ENCODE assay signal across 27 cellular contexts in the genomic region with DNA sequence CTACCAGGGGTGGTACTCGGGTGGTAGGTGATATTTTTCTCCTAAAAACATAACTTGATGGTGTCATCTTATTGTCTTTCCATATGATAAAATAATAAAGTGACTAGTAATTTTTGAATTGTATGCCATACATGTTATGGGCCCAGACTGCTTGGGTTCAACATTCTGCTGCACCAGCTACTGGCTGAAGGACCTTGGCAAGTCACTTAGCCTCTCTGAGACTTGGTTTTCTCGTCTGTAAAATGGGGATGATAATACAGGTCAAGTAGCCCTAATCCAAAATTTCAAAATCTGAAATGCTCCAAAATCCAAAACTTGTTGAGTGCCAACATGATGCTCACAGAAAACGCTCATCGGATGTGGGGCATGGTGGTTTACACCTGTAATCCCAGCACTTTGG. TPM values are rescaled to one million over a fixed set of nuclear protein-coding genes. Genes with fewer than 3 reads are reported as not detected.
DNase-seq lines count a peak whose midpoint lies in the region; ATAC-seq and TF ChIP-seq lines count a peak whose summit lies in the region.
"Had no signal": no experiment of that assay in that cellular context is flagged by ENCODE, and none has a peak within 500 bp of the region (broad histone marks: within the 10 kb centered on the region; RNA-seq: fewer than 3 reads in every experiment).

No MANE protein-coding gene starts in this region.

- H3K4me1 ChIP-seq in DOHH2 (ENCODE audit: control insufficient read depth, low read length): peaks cover 87% of the 10 kb centered on the region
- H3K4me1 ChIP-seq: HAP-1, parathyroid adenoma had no signal

- no peaks in the 10 kb centered on the region for H4K20me1 ChIP-seq in DOHH2 (ENCODE audit: control insufficient read depth, insufficient read depth, low read depth, low read length)

- H3K9me2 ChIP-seq in DOHH2 (replicated peaks; ENCODE audit: control insufficient read depth, low read length): no peaks in the 10 kb centered on the region

- peak overlapping the region; percentile 82 for H3K27ac Mint-ChIP-seq in activated CD4-positive, alpha-beta T cell treated with anti-CD3 and anti-CD28 coated beads, Interleukin-2, amount 10 ng/mL, durations not matched to agents 24 days and 14 days
- H3K27ac Mint-ChIP-seq in activated T-helper 17 cell treated with anti-CD3 and anti-CD28 coated beads, Interleukin-2, amount 50 U/mL, for 72 hours: peak overlapping the region; percentile 78
- H3K27ac Mint-ChIP-seq: activated T-helper 2 cell treated with anti-CD3 and anti-CD28 coated beads, Interferon-gamma antibody, Interleukin-2, Interleukin-4, amounts not matched to agents 10 μg/mL and 5 μg/mL and 100 μg/mL, durations not matched to agents 14 hours and 24 hours and 36 hours; memory B cell had no signal

- H3K4me3 ChIP-seq in DOHH2 (ENCODE audit: low read length): no peak overlapping the region
- H3K4me3 ChIP-seq: ascending aorta, HAP-1, neural progenitor cell, PC-9, thoracic aorta had no signal

- peaks cover 53% of the 10 kb centered on the region for H3K36me3 ChIP-seq in DOHH2 (ENCODE audit: control insufficient read depth, low read length)
- H3K36me3 ChIP-seq: ascending aorta, HAP-1, neural progenitor cell, thoracic aorta had no signal

- ATAC-seq in activated T-helper 17 cell treated with anti-CD3 and anti-CD28 coated beads, Interleukin-2, amount 50 U/mL, for 72 hours (replicated peaks): no peak
- ATAC-seq in HG03378 (IDR thresholded peaks at IDR 0.05; ENCODE audit: unreplicated experiment) (no peak), GM18909 (IDR thresholded peaks at IDR 0.05; ENCODE audit: poor library complexity, unreplicated experiment) (no peak), GM18861 (IDR thresholded peaks at IDR 0.05; ENCODE audit: unreplicated experiment) (no peak)
- ATAC-seq: left lobe of liver had no signal

- H3F3A ChIP-seq in DOHH2 (ENCODE audit: control insufficient read depth, insufficient read depth): peaks cover 5% of the 10 kb centered on the region; the same call in 1 of the 2 replicates

- no peak for TF ChIP-seq CTCF in DOHH2 (IDR thresholded peaks at IDR 0.05; ENCODE audit: low read depth, low read length, poor library complexity, severe bottlenecking)

- H3K36me3 Mint-ChIP-seq in activated CD4-positive, alpha-beta T cell treated with anti-CD3 and anti-CD28 coated beads, Interleukin-2, amount 10 ng/mL, durations not matched to agents 24 days and 14 days (ENCODE audit: low read depth): peaks cover 27% of the 10 kb centered on the region
- H3K36me3 Mint-ChIP-seq in activated T-helper 17 cell treated with anti-CD3 and anti-CD28 coated beads, Interleukin-2, amount 50 U/mL, for 72 hours (ENCODE audit: low read depth): peaks cover 16% of the 10 kb centered on the region
- H3K36me3 Mint-ChIP-seq: neural progenitor cell had no signal

- H3K9me3 ChIP-seq in DOHH2 (ENCODE audit: control insufficient read depth, insufficient read depth, low read length): no peaks in the 10 kb centered on the region
- H3K9me3 ChIP-seq: ascending aorta, HAP-1, thoracic aorta had no signal

- DNase-seq in activated CD4-positive, alpha-beta T cell treated with anti-CD3 and anti-CD28 coated beads, Interleukin-2, amount 10 ng/mL, durations not matched to agents 24 days and 14 days: no peak
- DNase-seq in activated CD4-positive, alpha-beta T cell treated with anti-CD3 and anti-CD28 coated beads, Interleukin-2, amount 50 U/mL, for 48 hours: no peak
- no peak for DNase-seq in epithelial cell of prostate (ENCODE audit: low read depth, low spot score)
- DNase-seq: effector CD4-positive, alpha-beta T cell; NCI-H1436; NCI-H2081 treated with DMSO at 0.1 percent for 48 hours; NCI-H2227 treated with DMSO at 0.1 percent for 48 hours; PC-9; SHP77; small intestine; stimulated activated naive CD4-positive, alpha-beta T cell had no signal

- peak overlapping the region; percentile 26; the same call in 1 of the 2 replicates for H3K4me2 ChIP-seq in DOHH2 (ENCODE audit: low read length)
- H3K4me2 ChIP-seq: neural progenitor cell, PC-9 had no signal

- no peak overlapping the region for H3K4me3 Mint-ChIP-seq in activated CD4-positive, alpha-beta T cell treated with anti-CD3 and anti-CD28 coated beads, Interleukin-2, amount 10 ng/mL, durations not matched to agents 24 days and 14 days
- peak overlapping the region; percentile 48 for H3K4me3 Mint-ChIP-seq in activated T-helper 17 cell treated with anti-CD3 and anti-CD28 coated beads, Interleukin-2, amount 50 U/mL, for 72 hours
- H3K4me3 Mint-ChIP-seq: activated naive CD4-positive, alpha-beta T cell treated with anti-CD3 and anti-CD28 coated beads, Interleukin-2, amount 50 U/mL, for 24 hours; memory B cell; neural progenitor cell had no signal

- H3K27me3 Mint-ChIP-seq in activated CD4-positive, alpha-beta T cell treated with anti-CD3 and anti-CD28 coated beads, Interleukin-2, amount 10 ng/mL, durations not matched to agents 24 days and 14 days: no peaks in the 10 kb centered on the region
- H3K27me3 Mint-ChIP-seq in activated T-helper 17 cell treated with anti-CD3 and anti-CD28 coated beads, Interleukin-2, amount 50 U/mL, for 72 hours: no peaks in the 10 kb centered on the region
- H3K27me3 Mint-ChIP-seq: activated naive CD4-positive, alpha-beta T cell treated with anti-CD3 and anti-CD28 coated beads, Interleukin-2, amount 50 U/mL, for 24 hours; memory B cell had no signal

- H3K27ac ChIP-seq in DOHH2 (ENCODE audit: low read depth, low read length) (peak overlapping the region; percentile 41), epithelial cell of prostate (peak overlapping the region; percentile 75)
- H3K27ac ChIP-seq: 22Rv1, ascending aorta, neural progenitor cell, parathyroid adenoma, PC-9, thoracic aorta, VCaP had no signal

- intact Hi-C loops in activated CD4-positive, alpha-beta T cell treated with anti-CD3 and anti-CD28 coated beads, Interleukin-2, amount 10 ng/mL, durations not matched to agents 24 days and 14 days (cut with micrococcal nuclease): no loop called here

- no peaks in the 10 kb centered on the region for H3K9me3 Mint-ChIP-seq in activated CD4-positive, alpha-beta T cell treated with anti-CD3 and anti-CD28 coated beads, Interleukin-2, amount 10 ng/mL, durations not matched to agents 24 days and 14 days
- H3K9me3 Mint-ChIP-seq in activated T-helper 17 cell treated with anti-CD3 and anti-CD28 coated beads, Interleukin-2, amount 50 U/mL, for 72 hours: no peaks in the 10 kb centered on the region
- H3K9me3 Mint-ChIP-seq: activated naive CD4-positive, alpha-beta T cell treated with anti-CD3 and anti-CD28 coated beads, Interleukin-2, amount 50 U/mL, for 24 hours; activated T-helper 2 cell treated with anti-CD3 and anti-CD28 coated beads, Interferon-gamma antibody, Interleukin-2, Interleukin-4, amounts not matched to agents 10 μg/mL and 5 μg/mL and 100 μg/mL, durations not matched to agents 14 hours and 24 hours and 36 hours; memory B cell; neural progenitor cell had no signal

- peaks cover 42% of the 10 kb centered on the region for H3K4me1 Mint-ChIP-seq in activated CD4-positive, alpha-beta T cell treated with anti-CD3 and anti-CD28 coated beads, Interleukin-2, amount 10 ng/mL, durations not matched to agents 24 days and 14 days
- H3K4me1 Mint-ChIP-seq in activated T-helper 17 cell treated with anti-CD3 and anti-CD28 coated beads, Interleukin-2, amount 50 U/mL, for 72 hours: peaks cover 16% of the 10 kb centered on the region

- peaks cover 90% of the 10 kb centered on the region for H3K79me2 ChIP-seq in DOHH2 (ENCODE audit: control insufficient read depth, low read length)
- H3K79me2 ChIP-seq: parathyroid adenoma had no signal

- no peaks in the 10 kb centered on the region for H3K27me3 ChIP-seq in DOHH2 (ENCODE audit: control insufficient read depth, low read length)
- H3K27me3 ChIP-seq: ascending aorta, neural progenitor cell had no signal

RNA-seq across cellular contexts. Expression of gene TFIP11, which starts 35.6 kb away (rescaled TPM):
- total RNA-seq in activated CD4-positive, alpha-beta T cell treated with anti-CD3 and anti-CD28 coated beads, Interleukin-2, amount 10 ng/mL, durations not matched to agents 24 days and 14 days: 51.2 and 56.3 TPM in 2 replicates
- total RNA-seq in activated T-helper 17 cell treated with anti-CD3 and anti-CD28 coated beads, Interleukin-2, amount 50 U/mL, for 72 hours: 10 to 100 TPM; 44.8 to 50.4 TPM

RNA-seq across cellular contexts. Expression of gene TPST2, which starts 42.1 kb away (rescaled TPM):
- total RNA-seq in activated CD4-positive, alpha-beta T cell treated with anti-CD3 and anti-CD28 coated beads, Interleukin-2, amount 10 ng/mL, durations not matched to agents 24 days and 14 days: 30.0 and 33.5 TPM in 2 replicates
- total RNA-seq in activated T-helper 17 cell treated with anti-CD3 and anti-CD28 coated beads, Interleukin-2, amount 50 U/mL, for 72 hours: 10 to 100 TPM; 23.2 to 27.5 TPM
